In genomic region chr14:50813544-50813863, GRCh38 we compare ENCODE assay signal across 10 cellular contexts. TPM values are rescaled to one million over a fixed set of nuclear protein-coding genes. Genes with fewer than 3 reads are reported as not detected.
DNase-seq lines count a peak whose midpoint lies in the region; ATAC-seq and TF ChIP-seq lines count a peak whose summit lies in the region.
"Had no signal": no experiment of that assay in that cellular context is flagged by ENCODE, and none has a peak within 500 bp of the region (broad histone marks: within the 10 kb centered on the region; RNA-seq: fewer than 3 reads in every experiment).

No MANE protein-coding gene starts in this region.

- ATAC-seq in HG03432 (IDR thresholded peaks at IDR 0.05; ENCODE audit: unreplicated experiment) = peak; percentile 66
- ATAC-seq in stimulated activated naive CD8-positive, alpha-beta T cell treated with anti-CD3 and anti-CD28 coated beads, Interleukin-15, amount 100 ng/mL, for 72 hours = peak; percentile 88
- no peak for ATAC-seq in HG03139 (IDR thresholded peaks at IDR 0.05; ENCODE audit: unreplicated experiment)
- ATAC-seq: HCT116 had no signal

- peaks cover 55% of the 10 kb centered on the region for H3K4me1 Mint-ChIP-seq in activated naive CD4-positive, alpha-beta T cell treated with anti-CD3 and anti-CD28 coated beads for 36 hours (ENCODE audit: low read depth)
- H3K4me1 Mint-ChIP-seq in activated T-helper 2 cell treated with anti-CD3 and anti-CD28 coated beads, Interferon-gamma antibody, Interleukin-2, Interleukin-4, amounts not matched to agents 10 μg/mL and 5 μg/mL and 100 μg/mL, durations not matched to agents 14 hours and 24 hours and 36 hours (ENCODE audit: low read depth) = peaks cover 34% of the 10 kb centered on the region
- H3K4me1 Mint-ChIP-seq in stimulated activated naive CD8-positive, alpha-beta T cell treated with anti-CD3 and anti-CD28 coated beads, Interleukin-15, amount 100 ng/mL, for 72 hours = peaks cover 69% of the 10 kb centered on the region
- H3K4me1 Mint-ChIP-seq in progenitor cell of endocrine pancreas (ENCODE audit: low read depth) = no peaks in the 10 kb centered on the region

- CTCF ChIA-PET in activated naive CD4-positive, alpha-beta T cell treated with anti-CD3 and anti-CD28 coated beads for 36 hours (lab: Charles Lee) = interaction anchor here (0.5 to 2.0 kb wide), 4 partner anchors 9 to 213 kb away, joined by 4 to 6 read pairs (median 5); no protein-coding TSS in a partner anchor

- peaks cover 25% of the 10 kb centered on the region for H3K36me3 Mint-ChIP-seq in activated naive CD4-positive, alpha-beta T cell treated with anti-CD3 and anti-CD28 coated beads for 36 hours (ENCODE audit: low read depth)
- peaks cover 48% of the 10 kb centered on the region for H3K36me3 Mint-ChIP-seq in activated T-helper 2 cell treated with anti-CD3 and anti-CD28 coated beads, Interferon-gamma antibody, Interleukin-2, Interleukin-4, amounts not matched to agents 10 μg/mL and 5 μg/mL and 100 μg/mL, durations not matched to agents 14 hours and 24 hours and 36 hours (ENCODE audit: low read depth)
- H3K36me3 Mint-ChIP-seq in progenitor cell of endocrine pancreas (ENCODE audit: insufficient read depth) = peaks cover 14% of the 10 kb centered on the region

- no peak for TF ChIP-seq CTCF in progenitor cell of endocrine pancreas (IDR thresholded peaks at IDR 0.05; ENCODE audit: unreplicated experiment)

- peaks cover 8% of the 10 kb centered on the region for H3K9me3 Mint-ChIP-seq in activated naive CD4-positive, alpha-beta T cell treated with anti-CD3 and anti-CD28 coated beads for 36 hours
- H3K9me3 Mint-ChIP-seq in activated T-helper 2 cell treated with anti-CD3 and anti-CD28 coated beads, Interferon-gamma antibody, Interleukin-2, Interleukin-4, amounts not matched to agents 10 μg/mL and 5 μg/mL and 100 μg/mL, durations not matched to agents 14 hours and 24 hours and 36 hours = peaks cover 16% of the 10 kb centered on the region
- peaks cover 13% of the 10 kb centered on the region in 2 donors for H3K9me3 Mint-ChIP-seq in stimulated activated naive CD8-positive, alpha-beta T cell treated with anti-CD3 and anti-CD28 coated beads, Interleukin-15, amount 100 ng/mL, for 72 hours
- peaks cover 11% of the 10 kb centered on the region for H3K9me3 Mint-ChIP-seq in progenitor cell of endocrine pancreas (ENCODE audit: low read depth)

- peak overlapping the region; percentile 75 for H3K4me3 Mint-ChIP-seq in activated naive CD4-positive, alpha-beta T cell treated with anti-CD3 and anti-CD28 coated beads for 36 hours
- H3K4me3 Mint-ChIP-seq in activated T-helper 2 cell treated with anti-CD3 and anti-CD28 coated beads, Interferon-gamma antibody, Interleukin-2, Interleukin-4, amounts not matched to agents 10 μg/mL and 5 μg/mL and 100 μg/mL, durations not matched to agents 14 hours and 24 hours and 36 hours (ENCODE audit: low read depth) = peak overlapping the region; percentile 76
- peak overlapping the region; percentile 83 to 84 for H3K4me3 Mint-ChIP-seq in stimulated activated naive CD8-positive, alpha-beta T cell treated with anti-CD3 and anti-CD28 coated beads, Interleukin-15, amount 100 ng/mL, for 72 hours
- no peak overlapping the region for H3K4me3 Mint-ChIP-seq in progenitor cell of endocrine pancreas (ENCODE audit: low read depth)

- no peaks in the 10 kb centered on the region for H3K27me3 Mint-ChIP-seq in activated naive CD4-positive, alpha-beta T cell treated with anti-CD3 and anti-CD28 coated beads for 36 hours (ENCODE audit: low read depth)
- H3K27me3 Mint-ChIP-seq in activated T-helper 2 cell treated with anti-CD3 and anti-CD28 coated beads, Interferon-gamma antibody, Interleukin-2, Interleukin-4, amounts not matched to agents 10 μg/mL and 5 μg/mL and 100 μg/mL, durations not matched to agents 14 hours and 24 hours and 36 hours (ENCODE audit: low read depth) = no peaks in the 10 kb centered on the region
- H3K27me3 Mint-ChIP-seq in stimulated activated naive CD8-positive, alpha-beta T cell treated with anti-CD3 and anti-CD28 coated beads, Interleukin-15, amount 100 ng/mL, for 72 hours = no peaks in the 10 kb centered on the region
- H3K27me3 Mint-ChIP-seq in progenitor cell of endocrine pancreas = peaks cover 10% of the 10 kb centered on the region

- intact Hi-C loops in activated naive CD4-positive, alpha-beta T cell treated with anti-CD3 and anti-CD28 coated beads for 36 hours (cut with micrococcal nuclease) = loop anchor here (1.0 to 10.0 kb wide), 9 partner anchors 9 to 1219 kb away; partner anchors contain the start of gene LRR1
- intact Hi-C loops in activated T-helper 2 cell treated with anti-CD3 and anti-CD28 coated beads, Interferon-gamma antibody, Interleukin-2, Interleukin-4, amounts not matched to agents 10 μg/mL and 5 μg/mL and 100 μg/mL, durations not matched to agents 14 hours and 24 hours and 36 hours (cut with micrococcal nuclease) = no loop called here

- H3K27ac Mint-ChIP-seq in activated naive CD4-positive, alpha-beta T cell treated with anti-CD3 and anti-CD28 coated beads for 36 hours = peak overlapping the region; percentile 98
- peak overlapping the region; percentile 92 for H3K27ac Mint-ChIP-seq in activated T-helper 2 cell treated with anti-CD3 and anti-CD28 coated beads, Interferon-gamma antibody, Interleukin-2, Interleukin-4, amounts not matched to agents 10 μg/mL and 5 μg/mL and 100 μg/mL, durations not matched to agents 14 hours and 24 hours and 36 hours
- H3K27ac Mint-ChIP-seq in stimulated activated naive CD8-positive, alpha-beta T cell treated with anti-CD3 and anti-CD28 coated beads, Interleukin-15, amount 100 ng/mL, for 72 hours = peak overlapping the region; percentile 92 to 93
- no peak overlapping the region for H3K27ac Mint-ChIP-seq in progenitor cell of endocrine pancreas

- DNase-seq in activated naive CD4-positive, alpha-beta T cell treated with anti-CD3 and anti-CD28 coated beads for 36 hours = peak; percentile 45
- no peak for DNase-seq in activated naive CD4-positive, alpha-beta T cell treated with anti-CD3 and anti-CD28 coated beads, Interleukin-2, amount 50 U/mL, for 16 hours
- DNase-seq in activated T-helper 2 cell treated with anti-CD3 and anti-CD28 coated beads, Interferon-gamma antibody, Interleukin-2, Interleukin-4, amounts not matched to agents 10 μg/mL and 5 μg/mL and 100 μg/mL, durations not matched to agents 14 hours and 24 hours and 36 hours (ENCODE audit: low spot score) = no peak
- DNase-seq in stimulated activated naive CD8-positive, alpha-beta T cell treated with anti-CD3 and anti-CD28 coated beads, Interleukin-15, amount 100 ng/mL, for 72 hours = no peak
- DNase-seq in GM03348 (ENCODE audit: low spot score) (no peak), progenitor cell of endocrine pancreas (ENCODE audit: low spot score, unreplicated experiment) (no peak)
- DNase-seq: NCI-H524 treated with DMSO at 0.1 percent for 48 hours had no signal

RNA-seq across cellular contexts. Expression of gene NIN, which starts 17.5 kb away (rescaled TPM):
- total RNA-seq in activated naive CD4-positive, alpha-beta T cell treated with anti-CD3 and anti-CD28 coated beads for 36 hours = 10 to 100 TPM; 56.9 to 57.9 TPM
- 43.0 and 45.1 TPM in 2 replicates for total RNA-seq in activated T-helper 2 cell treated with anti-CD3 and anti-CD28 coated beads, Interferon-gamma antibody, Interleukin-2, Interleukin-4, amounts not matched to agents 10 μg/mL and 5 μg/mL and 100 μg/mL, durations not matched to agents 14 hours and 24 hours and 36 hours
- total RNA-seq in progenitor cell of endocrine pancreas = 21.0 and 22.2 TPM in 2 replicates

RNA-seq across cellular contexts. Expression of gene ABHD12B, which starts 58.3 kb away (rescaled TPM):
- not detected for total RNA-seq in activated naive CD4-positive, alpha-beta T cell treated with anti-CD3 and anti-CD28 coated beads for 36 hours
- total RNA-seq in activated T-helper 2 cell treated with anti-CD3 and anti-CD28 coated beads, Interferon-gamma antibody, Interleukin-2, Interleukin-4, amounts not matched to agents 10 μg/mL and 5 μg/mL and 100 μg/mL, durations not matched to agents 14 hours and 24 hours and 36 hours = not detected in 2 replicates
- total RNA-seq in progenitor cell of endocrine pancreas = not detected in 2 replicates
